Comparison of ENCODE assay signal across 25 cellular contexts in the genomic region with DNA sequence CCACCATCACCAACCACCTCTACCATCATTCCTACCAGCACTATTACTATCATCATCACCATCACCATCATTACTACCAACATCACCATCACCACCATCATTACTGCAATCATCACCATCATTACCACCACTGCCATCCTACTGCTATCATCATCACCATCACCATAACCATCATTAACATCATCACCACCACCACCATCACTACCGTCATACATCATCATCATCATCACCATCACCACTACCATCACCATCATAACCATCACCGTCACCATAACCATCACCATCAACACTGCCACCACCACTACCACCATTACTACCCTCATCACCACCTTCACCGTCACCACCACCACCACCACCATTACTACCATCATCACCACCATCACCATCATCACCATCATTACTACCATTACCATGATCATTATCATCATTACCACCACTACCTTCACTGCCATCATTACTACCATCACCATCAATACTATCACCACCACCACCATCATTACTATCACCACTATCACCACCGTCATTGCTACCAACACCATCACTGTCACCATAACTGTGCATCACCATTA.
"Had no signal": no experiment of that assay in that cellular context is flagged by ENCODE, and none has a peak within 500 bp of the region (broad histone marks: within the 10 kb centered on the region; RNA-seq: fewer than 3 reads in every experiment).

No MANE protein-coding gene starts in this region.

- H3K4me3 ChIP-seq: adrenal gland, breast epithelium had no signal

- H3K36me3 ChIP-seq: adrenal gland, breast epithelium had no signal

- FAIRE-seq: RCC 7860 had no signal

- H3K27ac ChIP-seq: adrenal gland, breast epithelium, KMS-11 had no signal

- DNase-seq: activated CD4-positive, alpha-beta T cell treated with anti-CD3 and anti-CD28 coated beads for 48 hours; activated CD4-positive, alpha-beta T cell treated with anti-CD3 and anti-CD28 coated beads, Interleukin-2, amount 50 U/mL, for 4 hours; activated CD4-positive, CD25-positive, alpha-beta regulatory T cell treated with anti-CD3 and anti-CD28 coated beads, Interleukin-2, amount 50 U/mL, for 72 hours; activated CD8-positive, alpha-beta memory T cell treated with anti-CD3 and anti-CD28 coated beads, Interleukin-2, amount 50 U/mL, for 48 hours; activated CD8-positive, alpha-beta T cell treated with anti-CD3 and anti-CD28 coated beads, Interleukin-2, amount 10 ng/mL, durations not matched to agents 7 days and 5 days; activated naive CD4-positive, alpha-beta T cell treated with anti-CD3 and anti-CD28 coated beads, Interleukin-2, amount 50 U/mL, for 16 hours; activated naive CD8-positive, alpha-beta T cell treated with anti-CD3 and anti-CD28 coated beads, Interleukin-2, amount 10 ng/mL, durations not matched to agents 7 days and 5 days; activated T-cell treated with anti-CD3 and anti-CD28 coated beads, Interleukin-2, amount 50 U/mL, for 1 hour; adrenal gland; NCI-H1092; NCI-H1417; NCI-H1930; NCI-H2171; NCI-H2227 treated with DMSO at 0.1 percent for 48 hours; NCI-H446 treated with DMSO at 0.1 percent for 48 hours; NCI-H524 treated with DMSO at 0.1 percent for 48 hours; NCI-H82; SHP77 treated with DMSO at 0.1 percent for 48 hours; T-helper 17 cell; T-helper 9 cell had no signal

- H3K9ac ChIP-seq: KMS-11 had no signal

- H3K27me3 Mint-ChIP-seq: T-helper 17 cell had no signal

- H3K27ac Mint-ChIP-seq: activated CD8-positive, alpha-beta T cell treated with anti-CD3 and anti-CD28 coated beads, Interleukin-2, amount 10 ng/mL, durations not matched to agents 7 days and 5 days; activated naive CD8-positive, alpha-beta T cell treated with anti-CD3 and anti-CD28 coated beads, Interleukin-2, amount 10 ng/mL, durations not matched to agents 7 days and 5 days; T-helper 17 cell; WTC11 had no signal

- H3K4me1 Mint-ChIP-seq: central memory CD8-positive, alpha-beta T cell had no signal

- H3K4me1 ChIP-seq: adrenal gland, breast epithelium had no signal

- H3K4me2 ChIP-seq: KMS-11 had no signal

- H3K4me3 Mint-ChIP-seq: activated CD8-positive, alpha-beta T cell treated with anti-CD3 and anti-CD28 coated beads, Interleukin-2, amount 10 ng/mL, durations not matched to agents 7 days and 5 days; activated naive CD8-positive, alpha-beta T cell treated with anti-CD3 and anti-CD28 coated beads, Interleukin-2, amount 10 ng/mL, durations not matched to agents 7 days and 5 days; central memory CD8-positive, alpha-beta T cell; T-helper 17 cell; WTC11 had no signal

- H3K36me3 Mint-ChIP-seq: activated naive CD8-positive, alpha-beta T cell treated with anti-CD3 and anti-CD28 coated beads, Interleukin-2, amount 10 ng/mL, durations not matched to agents 7 days and 5 days; WTC11 had no signal

- H3K9me3 ChIP-seq: adrenal gland, breast epithelium had no signal
